Comparison of ENCODE assay signal across 8 cellular contexts in the genomic region with DNA sequence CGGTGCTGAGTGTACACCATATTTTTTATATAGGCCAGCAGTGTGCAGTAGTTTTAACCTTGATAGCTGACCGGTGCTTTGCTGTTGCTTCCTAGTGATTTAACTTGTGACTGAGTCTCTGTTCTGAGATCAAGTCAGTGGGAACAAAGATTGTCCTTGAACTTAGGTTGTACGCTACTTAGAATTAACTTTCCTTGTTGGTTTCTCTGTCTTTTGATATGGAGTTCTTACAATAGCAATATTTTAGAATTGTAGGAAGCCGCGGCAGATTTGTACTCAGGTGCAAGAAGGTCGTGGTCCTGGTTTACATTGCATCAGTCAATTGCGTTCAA. TPM values are rescaled to one million over a fixed set of nuclear protein-coding genes. Genes with fewer than 3 reads are reported as not detected.
DNase-seq lines count a peak whose midpoint lies in the region; ATAC-seq and TF ChIP-seq lines count a peak whose summit lies in the region.

No MANE protein-coding gene starts in this region.

- no peak for TF ChIP-seq POLR2A in thyroid gland (IDR thresholded peaks at IDR 0.05)

- peaks cover 42% of the 10 kb centered on the region for H3K36me3 Mint-ChIP-seq in central memory CD8-positive, alpha-beta T cell (ENCODE audit: insufficient read depth)

- no peaks in the 10 kb centered on the region for H3K4me1 ChIP-seq in HUES6 (ENCODE audit: control insufficient read depth, insufficient read depth, low read length)
- H3K4me1 ChIP-seq in muscle layer of colon (ENCODE audit: insufficient read depth, low read length): peaks cover 11% of the 10 kb centered on the region
- H3K4me1 ChIP-seq in thyroid gland: peaks cover 0 to 20% of the 10 kb centered on the region in 2 donors

- ATAC-seq in central memory CD8-positive, alpha-beta T cell (replicated peaks; ENCODE audit: extremely low read depth, poor library complexity, severe bottlenecking): no peak
- ATAC-seq in HG02642 (IDR thresholded peaks at IDR 0.05; ENCODE audit: poor library complexity, unreplicated experiment): no peak

- peak overlapping the region; percentile 93 for H3K9ac ChIP-seq in HUES6 (ENCODE audit: low read length)
- H3K9ac ChIP-seq in muscle layer of colon (ENCODE audit: low read length): peak overlapping the region; percentile 29

- intact Hi-C loops in thyroid gland (cut with DNase I): no loop called here

- no peaks in the 10 kb centered on the region for H3K9me3 Mint-ChIP-seq in central memory CD8-positive, alpha-beta T cell

- H3K27ac ChIP-seq in HUES6 (ENCODE audit: low read depth, low read length): peak overlapping the region; percentile 71; the same call in 1 of the 2 replicates
- peak overlapping the region; percentile 25 for H3K27ac ChIP-seq in muscle layer of colon (ENCODE audit: low read depth, low read length)
- no peak overlapping the region for H3K27ac ChIP-seq in thyroid gland

- H3K4me3 ChIP-seq in HUES6 (ENCODE audit: low read depth, low read length): peak overlapping the region; percentile 79
- peak overlapping the region; percentile 84 to 89 for H3K4me3 ChIP-seq in muscle layer of colon (ENCODE audit: low read depth in 1 of 2, low read length in 2 of 2)
- H3K4me3 ChIP-seq in thyroid gland (replicated peaks in 1 of 3): peak overlapping the region in 1 of 3 donors; percentile 71

- H3K27ac Mint-ChIP-seq in central memory CD8-positive, alpha-beta T cell (ENCODE audit: low read depth): peak overlapping the region; percentile 99

- H3K9me3 ChIP-seq in HUES6 (ENCODE audit: control insufficient read depth, insufficient read depth, low read depth, low read length) (no peaks in the 10 kb centered on the region), muscle layer of colon (ENCODE audit: low read length) (no peaks in the 10 kb centered on the region), thyroid gland (no peaks in the 10 kb centered on the region)

- peaks cover 44% of the 10 kb centered on the region for H3K4me1 Mint-ChIP-seq in central memory CD8-positive, alpha-beta T cell

- WGBS in thyroid gland, 2 donors: 58 to 69% methylated on average over 7 of the region's 7 CpGs

- DNase-seq in ACHN: peak; percentile 18
- no peak for DNase-seq in central memory CD8-positive, alpha-beta T cell (ENCODE audit: low spot score in 2 of 2)
- no peak for DNase-seq in HT-29 (ENCODE audit: low spot score)
- DNase-seq in ureter (ENCODE audit: low spot score): no peak
- no peak for DNase-seq in thyroid gland

- H3K27me3 ChIP-seq in HUES6 (ENCODE audit: control insufficient read depth, insufficient read depth, low read length) (no peaks in the 10 kb centered on the region), muscle layer of colon (ENCODE audit: control insufficient read depth in 1 of 2, insufficient read depth in 2 of 2, low read length in 2 of 2) (no peaks in the 10 kb centered on the region), thyroid gland (no peaks in the 10 kb centered on the region)

- H3K4me3 Mint-ChIP-seq in central memory CD8-positive, alpha-beta T cell: peak overlapping the region; percentile 99

- TF ChIP-seq CTCF in thyroid gland (IDR thresholded peaks at IDR 0.05): no peak

- no peaks in the 10 kb centered on the region for H3K27me3 Mint-ChIP-seq in central memory CD8-positive, alpha-beta T cell

- in situ Hi-C loops in ACHN (cut with HindIII; ENCODE audit: low pct_ligation_motif_present, low pct_unique_long_range_greater_than_20kb, low sequenced_read_pairs): no loop called here

- H3K36me3 ChIP-seq in HUES6 (ENCODE audit: control insufficient read depth, insufficient read depth, low read length) (peaks cover 38% of the 10 kb centered on the region), muscle layer of colon (ENCODE audit: insufficient read depth, low read length) (peaks cover 15% of the 10 kb centered on the region), thyroid gland (peaks cover 4 to 13% of the 10 kb centered on the region in 2 donors)

RNA-seq across cellular contexts. Expression of gene DDX21, which starts 1.3 kb away (rescaled TPM):
- 80.6 and 82.2 TPM in 2 replicates for total RNA-seq in HT-29 (2014; rRNA removed; shearing (Covaris generic))
- 74.2 TPM for total RNA-seq in ureter
- 10 to 100 TPM; 30.9 to 56.1 (median 38.1) TPM for total RNA-seq in thyroid gland

RNA-seq across cellular contexts. Expression of gene KIFBP, which starts 31.4 kb away (rescaled TPM):
- 17.0 and 18.1 TPM in 2 replicates for total RNA-seq in HT-29 (2014; rRNA removed; shearing (Covaris generic))
- total RNA-seq in ureter: 27.3 TPM
- total RNA-seq in thyroid gland: 10 to 100 TPM; 37.9 to 54.1 (median 42.8) TPM

RNA-seq across cellular contexts. Expression of gene DDX50, which starts 56.1 kb away (rescaled TPM):
- 11.5 and 13.1 TPM in 2 replicates for total RNA-seq in HT-29 (2014; rRNA removed; shearing (Covaris generic))
- total RNA-seq in ureter: 33.9 TPM
- total RNA-seq in thyroid gland: 10 to 100 TPM; 36.3 to 51.3 (median 41.7) TPM

Comparison
In these comparisons a context has a peak if more than half of its experiments do, and no peak if none do; other contexts are left out.
1. H3K27ac ChIP-seq: peak in HUES6 (single experiment) and muscle layer of colon (single experiment); none in thyroid gland (0 of 3).